1 cellular context compared by ENCODE assay signal in the genomic region with DNA sequence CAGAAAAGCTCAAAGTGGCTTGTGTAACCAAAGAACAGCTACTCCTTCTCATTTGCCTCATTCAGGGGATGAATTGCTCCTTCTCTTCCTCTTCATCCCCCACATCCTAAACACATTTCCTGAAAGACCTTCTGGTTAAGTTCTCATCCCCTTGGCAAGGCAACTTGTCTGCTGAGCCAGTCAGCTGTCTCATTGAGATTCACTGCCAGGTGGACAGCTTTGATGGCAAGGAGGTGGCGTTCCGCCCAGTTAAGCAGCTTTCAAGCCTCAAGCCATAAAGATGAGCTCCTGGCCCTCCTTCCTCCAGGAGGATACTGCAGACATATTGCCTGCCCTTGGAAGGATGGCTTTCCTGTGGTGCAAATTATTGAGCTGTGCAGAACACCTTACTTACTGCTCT.
TF ChIP-seq lines count a peak whose summit lies in the region.

No MANE protein-coding gene starts in this region.

TF ChIP-seq in GM23338, 12 proteins besides CTCF, POLR2A, EP300 and RAD21 (continued from another document):
- TF ChIP-seq ZNF462 (CRISPR knock-in tag; IDR thresholded peaks at IDR 0.05), result no peak
